In genomic region chr18:74147491-74147778, GRCh38 we compare ENCODE assay signal across 1 cellular context.
TF ChIP-seq lines count a peak whose summit lies in the region.

No MANE protein-coding gene starts in this region.

TF ChIP-seq in K562, 482 proteins besides CTCF, POLR2A, EP300 and RAD21 (continued from another document):
- peak; percentile 57; the same call in 1 of the 2 replicates for TF ChIP-seq ZFX (CRISPR knock-in tag; IDR thresholded peaks at IDR 0.05)
- TF ChIP-seq RBM22 (IDR thresholded peaks at IDR 0.05; ENCODE audit: low read depth, low read length, poor library complexity, severe bottlenecking), result peak; percentile 41
- TF ChIP-seq ZMIZ1 (IDR thresholded peaks at IDR 0.05; ENCODE audit: low read depth in 2 of 2, low read length in 2 of 2), result no peak
- no peak for TF ChIP-seq SMARCB1 (IDR thresholded peaks at IDR 0.05; ENCODE audit: insufficient read length, low read depth)
